In the genomic region with DNA sequence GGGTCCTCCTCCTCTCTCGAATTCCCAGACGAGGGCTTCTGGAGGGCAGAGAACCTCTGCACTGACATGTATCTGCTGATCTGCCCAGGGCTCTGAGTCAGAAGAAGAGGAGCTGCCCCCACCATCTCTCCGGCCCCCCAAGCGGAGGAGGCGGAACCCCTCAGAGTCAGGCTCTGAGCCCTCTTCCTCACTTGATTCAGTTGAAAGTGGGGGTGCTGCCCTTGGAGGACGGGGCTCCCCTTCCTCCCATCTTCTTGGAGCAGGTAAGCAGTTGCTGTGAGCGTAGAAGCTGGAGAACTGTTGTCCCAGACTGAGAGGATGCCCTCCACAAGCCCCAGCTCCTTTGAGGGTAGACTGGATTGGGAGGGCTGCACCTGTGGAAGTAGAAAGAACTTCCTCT, we compare ENCODE assay signal across 1 cellular context.
TF ChIP-seq lines count a peak whose summit lies in the region.

No MANE protein-coding gene starts in this region.

TF ChIP-seq in HepG2, 621 proteins besides CTCF, POLR2A, EP300 and RAD21:
- TF ChIP-seq MTF2 (CRISPR knock-in tag; IDR thresholded peaks at IDR 0.05; ENCODE audit: borderline replicate concordance) (no peak), CSRNP2 (CRISPR knock-in tag; conservative IDR thresholded peaks at IDR 0.05; ENCODE audit: low read depth) (no peak), SP1 (IDR thresholded peaks at IDR 0.05) (no peak), SP1 (CRISPR knock-in tag; IDR thresholded peaks at IDR 0.05) (no peak), THAP9 (CRISPR knock-in tag; IDR thresholded peaks at IDR 0.05; ENCODE audit: borderline replicate concordance) (no peak), ZNF513 (CRISPR knock-in tag; conservative IDR thresholded peaks at IDR 0.05) (no peak), PHF21A (CRISPR knock-in tag; IDR thresholded peaks at IDR 0.05) (no peak), ZNF232 (CRISPR knock-in tag; IDR thresholded peaks at IDR 0.05; ENCODE audit: borderline replicate concordance) (no peak), AKNA (CRISPR knock-in tag; IDR thresholded peaks at IDR 0.05; ENCODE audit: borderline replicate concordance) (no peak), MIER3 (CRISPR knock-in tag; IDR thresholded peaks at IDR 0.05; ENCODE audit: borderline replicate concordance) (no peak), ZSCAN29 (CRISPR knock-in tag; conservative IDR thresholded peaks at IDR 0.05) (no peak), DRAP1 (CRISPR knock-in tag; IDR thresholded peaks at IDR 0.05) (no peak), ZNF563 (CRISPR knock-in tag; IDR thresholded peaks at IDR 0.05) (no peak), HNRNPK (IDR thresholded peaks at IDR 0.05; ENCODE audit: low read depth, low read length, poor library complexity, severe bottlenecking) (no peak), TRIM24 (CRISPR knock-in tag; IDR thresholded peaks at IDR 0.05) (no peak)
- TF ChIP-seq, protein P1, sequence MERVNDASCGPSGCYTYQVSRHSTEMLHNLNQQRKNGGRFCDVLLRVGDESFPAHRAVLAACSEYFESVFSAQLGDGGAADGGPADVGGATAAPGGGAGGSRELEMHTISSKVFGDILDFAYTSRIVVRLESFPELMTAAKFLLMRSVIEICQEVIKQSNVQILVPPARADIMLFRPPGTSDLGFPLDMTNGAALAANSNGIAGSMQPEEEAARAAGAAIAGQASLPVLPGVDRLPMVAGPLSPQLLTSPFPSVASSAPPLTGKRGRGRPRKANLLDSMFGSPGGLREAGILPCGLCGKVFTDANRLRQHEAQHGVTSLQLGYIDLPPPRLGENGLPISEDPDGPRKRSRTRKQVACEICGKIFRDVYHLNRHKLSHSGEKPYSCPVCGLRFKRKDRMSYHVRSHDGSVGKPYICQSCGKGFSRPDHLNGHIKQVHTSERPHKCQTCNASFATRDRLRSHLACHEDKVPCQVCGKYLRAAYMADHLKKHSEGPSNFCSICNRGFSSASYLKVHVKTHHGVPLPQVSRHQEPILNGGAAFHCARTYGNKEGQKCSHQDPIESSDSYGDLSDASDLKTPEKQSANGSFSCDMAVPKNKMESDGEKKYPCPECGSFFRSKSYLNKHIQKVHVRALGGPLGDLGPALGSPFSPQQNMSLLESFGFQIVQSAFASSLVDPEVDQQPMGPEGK (CRISPR knock-in tag; IDR thresholded peaks at IDR 0.05): no peak
- TF ChIP-seq, protein P2, sequence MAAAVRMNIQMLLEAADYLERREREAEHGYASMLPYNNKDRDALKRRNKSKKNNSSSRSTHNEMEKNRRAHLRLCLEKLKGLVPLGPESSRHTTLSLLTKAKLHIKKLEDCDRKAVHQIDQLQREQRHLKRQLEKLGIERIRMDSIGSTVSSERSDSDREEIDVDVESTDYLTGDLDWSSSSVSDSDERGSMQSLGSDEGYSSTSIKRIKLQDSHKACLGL (CRISPR knock-in tag; IDR thresholded peaks at IDR 0.05): no peak
TF ChIP-seq in HepG2: peak in this region for 0.
